In genomic region chr17:66477615-66478283, GRCh38 we compare ENCODE assay signal across 21 cellular contexts.
"Had no signal": no experiment of that assay in that cellular context is flagged by ENCODE, and none has a peak within 500 bp of the region (broad histone marks: within the 10 kb centered on the region; RNA-seq: fewer than 3 reads in every experiment).

No MANE protein-coding gene starts in this region.

- H3K27ac ChIP-seq: SJSA1, SK-N-MC had no signal

- H3K27me3 ChIP-seq: MG63, SJSA1 had no signal

- H3K9me3 ChIP-seq: SJSA1 had no signal

- H3K4me3 ChIP-seq: MG63, SJSA1, SK-N-MC had no signal

- H3K36me3 ChIP-seq: MG63, SJSA1 had no signal

- DNase-seq: Karpas-422, KG1, MG63, NCI-H1092, NCI-H1105 treated with DMSO at 0.1 percent for 48 hours, NCI-H1436, NCI-H187, NCI-H2029, NCI-H2081 treated with DMSO at 0.1 percent for 48 hours, NCI-H2171, NCI-H226, NCI-H446, NCI-H510A, NCI-H524 treated with DMSO at 0.1 percent for 48 hours, NCI-H69, NCI-H774, Right ventricle myocardium superior, RPMI8226, SIG-M5 had no signal
